In genomic region chr19:38367041-38367440, GRCh38 we compare ENCODE assay signal across 1 cellular context.
TF ChIP-seq lines count a peak whose summit lies in the region.

No MANE protein-coding gene starts in this region.

TF ChIP-seq in HepG2, 621 proteins besides CTCF, POLR2A, EP300 and RAD21 (continues in another document):
- TF ChIP-seq ZNF501 (CRISPR knock-in tag; IDR thresholded peaks at IDR 0.05) (0 out of 2 replicates have a peak, but pooled peaks have one; percentile 21), EEA1 (CRISPR knock-in tag; IDR thresholded peaks at IDR 0.05; ENCODE audit: borderline replicate concordance) (no peak), HNRNPUL1 (IDR thresholded peaks at IDR 0.05; ENCODE audit: low read depth, low read length) (no peak), GABPB1 (CRISPR knock-in tag; IDR thresholded peaks at IDR 0.05) (peak; percentile 81), ZNF597 (CRISPR knock-in tag; IDR thresholded peaks at IDR 0.05) (no peak), ZBTB21 (CRISPR knock-in tag; IDR thresholded peaks at IDR 0.05) (no peak), HCFC1 (IDR thresholded peaks at IDR 0.05; ENCODE audit: low read depth, low read length) (no peak), HBP1 (CRISPR knock-in tag; IDR thresholded peaks at IDR 0.05; ENCODE audit: low read depth) (no peak), RFXANK (CRISPR knock-in tag; IDR thresholded peaks at IDR 0.05) (no peak), RBFOX2 (IDR thresholded peaks at IDR 0.05; ENCODE audit: low read depth, low read length) (no peak), KDM5A (IDR thresholded peaks at IDR 0.05; ENCODE audit: borderline replicate concordance, low read length) (no peak), ZNF264 (CRISPR knock-in tag; IDR thresholded peaks at IDR 0.05) (no peak), AGO1 (IDR thresholded peaks at IDR 0.05; ENCODE audit: low read depth, low read length, poor library complexity, severe bottlenecking) (no peak), NCOA2 (CRISPR knock-in tag; IDR thresholded peaks at IDR 0.05) (no peak), GABPA (IDR thresholded peaks at IDR 0.05; ENCODE audit: low read depth, low read length) (peak; percentile 74), GABPA (CRISPR knock-in tag; IDR thresholded peaks at IDR 0.05; ENCODE audit: low read depth) (peak; percentile 91), SIN3B (IDR thresholded peaks at IDR 0.05; ENCODE audit: low read length) (no peak), MXD3 (CRISPR knock-in tag; IDR thresholded peaks at IDR 0.05) (no peak), ZNF850 (CRISPR knock-in tag; conservative IDR thresholded peaks at IDR 0.05) (no peak), DBP (CRISPR knock-in tag; IDR thresholded peaks at IDR 0.05; ENCODE audit: not compliant biosample characterization) (no peak), MTA3 (CRISPR knock-in tag; IDR thresholded peaks at IDR 0.05) (no peak), TSC22D2 (CRISPR knock-in tag; IDR thresholded peaks at IDR 0.05; ENCODE audit: borderline replicate concordance) (no peak), SAP130 (CRISPR knock-in tag; IDR thresholded peaks at IDR 0.05; ENCODE audit: low read depth) (no peak), ZNF317 (CRISPR knock-in tag; IDR thresholded peaks at IDR 0.05) (no peak), ZNF761 (CRISPR knock-in tag; conservative IDR thresholded peaks at IDR 0.05) (no peak), NR2C2 (CRISPR knock-in tag; IDR thresholded peaks at IDR 0.05; ENCODE audit: borderline replicate concordance) (peak; percentile 97), HNRNPH1 (optimal IDR thresholded peaks at IDR 0.05; ENCODE audit: low read depth, low read length) (no peak), ZSCAN20 (CRISPR knock-in tag; IDR thresholded peaks at IDR 0.05; ENCODE audit: borderline replicate concordance) (no peak), CHD4 (IDR thresholded peaks at IDR 0.05; ENCODE audit: borderline replicate concordance, low read length) (no peak), HOXA3 (CRISPR knock-in tag; IDR thresholded peaks at IDR 0.05) (0 out of 2 replicates have a peak, but pooled peaks have one; percentile 17), PHF8 (CRISPR knock-in tag; IDR thresholded peaks at IDR 0.05) (no peak), ZNF605 (CRISPR knock-in tag; IDR thresholded peaks at IDR 0.05) (no peak), DMAP1 (CRISPR knock-in tag; IDR thresholded peaks at IDR 0.05) (no peak), ZNF639 (CRISPR knock-in tag; conservative IDR thresholded peaks at IDR 0.05) (no peak), NFKB2 (CRISPR knock-in tag; IDR thresholded peaks at IDR 0.05; ENCODE audit: borderline replicate concordance) (no peak), ZNF724P (CRISPR knock-in tag; IDR thresholded peaks at IDR 0.05; ENCODE audit: borderline replicate concordance) (no peak), WIZ (CRISPR knock-in tag; IDR thresholded peaks at IDR 0.05) (0 out of 2 replicates have a peak, but pooled peaks have one; percentile 46), SETDB1 (CRISPR knock-in tag; IDR thresholded peaks at IDR 0.05; ENCODE audit: borderline replicate concordance) (no peak), SATB2 (CRISPR knock-in tag; IDR thresholded peaks at IDR 0.05) (no peak), ZBTB42 (CRISPR knock-in tag; IDR thresholded peaks at IDR 0.05) (no peak), ZGPAT (CRISPR knock-in tag; IDR thresholded peaks at IDR 0.05) (no peak), ZNF160 (CRISPR knock-in tag; IDR thresholded peaks at IDR 0.05) (no peak), TRIM22 (IDR thresholded peaks at IDR 0.05) (no peak), ZFX (CRISPR knock-in tag; IDR thresholded peaks at IDR 0.05; ENCODE audit: low read depth) (0 out of 2 replicates have a peak, but pooled peaks have one; percentile 26), ZBTB38 (CRISPR knock-in tag; IDR thresholded peaks at IDR 0.05) (0 out of 2 replicates have a peak, but pooled peaks have one; percentile 21), ZNF598 (CRISPR knock-in tag; IDR thresholded peaks at IDR 0.05; ENCODE audit: borderline replicate concordance) (no peak), PRDM15 (CRISPR knock-in tag; IDR thresholded peaks at IDR 0.05) (no peak), POGK (CRISPR knock-in tag; conservative IDR thresholded peaks at IDR 0.05) (no peak), PHF20 (CRISPR knock-in tag; IDR thresholded peaks at IDR 0.05) (no peak)
